In the genomic region with DNA sequence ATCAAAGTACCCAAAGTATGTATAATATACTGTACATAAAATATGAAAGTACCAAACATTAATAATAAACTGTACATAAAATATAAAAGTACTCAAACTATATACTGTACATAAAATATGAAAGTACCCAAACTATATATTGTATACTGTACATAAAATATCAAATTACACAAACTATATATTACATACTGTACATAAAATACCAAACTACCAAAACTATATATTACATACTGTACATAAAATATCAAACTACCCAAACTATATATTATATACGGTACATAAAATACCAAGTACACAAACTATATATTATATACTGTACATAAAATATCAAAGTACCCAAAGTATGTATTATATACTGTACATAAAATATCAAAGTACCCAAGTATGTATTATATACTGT, we compare ENCODE assay signal across 28 cellular contexts.
"Had no signal": no experiment of that assay in that cellular context is flagged by ENCODE, and none has a peak within 500 bp of the region (broad histone marks: within the 10 kb centered on the region; RNA-seq: fewer than 3 reads in every experiment).

No MANE protein-coding gene starts in this region.

- H3K27me3 ChIP-seq: colonic mucosa, dorsolateral prefrontal cortex, esophagus muscularis mucosa, esophagus squamous epithelium, foreskin keratinocyte, gastrocnemius medialis, gastroesophageal sphincter, heart left ventricle, heart right ventricle had no signal

- DNase-seq: colonic mucosa; cortex of kidney; dermis blood vessel endothelial cell; dorsolateral prefrontal cortex; effector CD4-positive, alpha-beta T cell; effector CD8-positive, alpha-beta T cell; effector memory CD4-positive, alpha-beta T cell; effector memory CD8-positive, alpha-beta T cell; endodermal cell; erythroblast; esophagus squamous epithelium; foreskin fibroblast; foreskin keratinocyte; foreskin melanocyte; gastrocnemius medialis; glutamatergic neuron; head of caudate nucleus; heart left ventricle; heart right ventricle had no signal

- H3K4me3 ChIP-seq: colonic mucosa, coronary artery, dorsolateral prefrontal cortex, esophagus muscularis mucosa, esophagus squamous epithelium, gastrocnemius medialis, gastroesophageal sphincter, heart left ventricle, heart right ventricle had no signal

- H3K36me3 ChIP-seq: colonic mucosa, esophagus muscularis mucosa, esophagus squamous epithelium, gastrocnemius medialis, gastroesophageal sphincter, heart left ventricle, heart right ventricle had no signal

- FAIRE-seq: colon, endometrium, endothelial cell of umbilical vein, frontal cortex had no signal

- H3K27ac ChIP-seq: colonic mucosa, coronary artery, dorsolateral prefrontal cortex, epithelial cell of prostate, esophagus muscularis mucosa, esophagus squamous epithelium, foreskin keratinocyte, gastrocnemius medialis, gastroesophageal sphincter, heart left ventricle, heart right ventricle had no signal

- H3K9me3 ChIP-seq: colonic mucosa, esophagus muscularis mucosa, esophagus squamous epithelium, gastrocnemius medialis, gastroesophageal sphincter, heart left ventricle, heart right ventricle had no signal

- ATAC-seq: effector memory CD8-positive, alpha-beta T cell; esophagus mucosa; foreskin keratinocyte; gastrocnemius medialis; gastroesophageal sphincter; heart left ventricle; heart right ventricle had no signal

- H3K4me1 ChIP-seq: colonic mucosa, esophagus muscularis mucosa, esophagus squamous epithelium, foreskin keratinocyte, gastrocnemius medialis, gastroesophageal sphincter, heart left ventricle, heart right ventricle had no signal
